In genomic region chr15:74829500-74829899, GRCh38 we compare ENCODE assay signal across 1 cellular context.
TF ChIP-seq lines count a peak whose summit lies in the region.

No MANE protein-coding gene starts in this region.

TF ChIP-seq in IMR-90, 13 proteins besides CTCF, POLR2A, EP300 and RAD21:
- TF ChIP-seq BHLHE40 (IDR thresholded peaks at IDR 0.05; ENCODE audit: low read depth, low read length) = no peak
- no peak for TF ChIP-seq MAZ (IDR thresholded peaks at IDR 0.05; ENCODE audit: borderline replicate concordance, low read depth, low read length)
- no peak for TF ChIP-seq CEBPB (IDR thresholded peaks at IDR 0.05; ENCODE audit: low read depth, low read length)
- TF ChIP-seq, protein P1, sequence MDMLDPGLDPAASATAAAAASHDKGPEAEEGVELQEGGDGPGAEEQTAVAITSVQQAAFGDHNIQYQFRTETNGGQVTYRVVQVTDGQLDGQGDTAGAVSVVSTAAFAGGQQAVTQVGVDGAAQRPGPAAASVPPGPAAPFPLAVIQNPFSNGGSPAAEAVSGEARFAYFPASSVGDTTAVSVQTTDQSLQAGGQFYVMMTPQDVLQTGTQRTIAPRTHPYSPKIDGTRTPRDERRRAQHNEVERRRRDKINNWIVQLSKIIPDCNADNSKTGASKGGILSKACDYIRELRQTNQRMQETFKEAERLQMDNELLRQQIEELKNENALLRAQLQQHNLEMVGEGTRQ (IDR thresholded peaks at IDR 0.05; ENCODE audit: low read depth, low read length) = no peak
- no peak for TF ChIP-seq NFE2L2 (IDR thresholded peaks at IDR 0.05; ENCODE audit: low read depth, low read length)
TF ChIP-seq in IMR-90: peak in this region for 0.
